In the genomic region with DNA sequence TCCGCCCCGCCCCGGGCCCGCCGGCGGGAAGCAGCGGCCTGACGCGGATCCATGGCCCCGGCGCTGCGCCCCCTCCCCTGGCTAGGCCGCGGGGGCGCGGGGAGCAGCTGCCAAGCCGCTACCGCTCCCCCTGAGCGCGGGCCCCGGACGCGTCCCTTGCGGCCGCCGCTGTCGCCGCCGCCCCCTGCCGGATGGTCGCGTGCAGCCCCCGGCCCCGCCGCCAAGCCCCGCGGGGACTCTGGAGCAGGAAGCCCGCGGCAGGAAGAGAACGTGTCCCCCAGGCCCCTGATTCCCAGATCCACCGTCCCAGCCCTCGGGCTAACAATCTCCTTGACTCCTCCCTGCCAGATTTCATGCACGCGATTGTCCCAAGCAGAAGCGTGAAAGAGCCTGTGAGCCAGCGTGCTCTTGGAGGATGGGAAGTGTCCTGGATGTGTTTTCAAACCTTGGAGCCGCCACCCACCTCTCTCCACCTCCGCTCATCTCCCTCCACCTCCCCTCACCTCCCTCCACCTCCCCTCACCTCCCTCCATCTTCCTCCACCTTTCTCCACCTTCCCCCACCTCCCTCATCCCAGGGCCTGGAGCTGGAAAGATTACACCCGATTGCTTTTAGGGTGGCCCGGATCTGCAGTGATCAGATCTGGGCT, we compare ENCODE assay signal across 1 cellular context.
TF ChIP-seq lines count a peak whose summit lies in the region.

No MANE protein-coding gene starts in this region.

TF ChIP-seq in K562, 482 proteins besides CTCF, POLR2A, EP300 and RAD21 (continued from another document and continues in another):
- TF ChIP-seq, protein P1, sequence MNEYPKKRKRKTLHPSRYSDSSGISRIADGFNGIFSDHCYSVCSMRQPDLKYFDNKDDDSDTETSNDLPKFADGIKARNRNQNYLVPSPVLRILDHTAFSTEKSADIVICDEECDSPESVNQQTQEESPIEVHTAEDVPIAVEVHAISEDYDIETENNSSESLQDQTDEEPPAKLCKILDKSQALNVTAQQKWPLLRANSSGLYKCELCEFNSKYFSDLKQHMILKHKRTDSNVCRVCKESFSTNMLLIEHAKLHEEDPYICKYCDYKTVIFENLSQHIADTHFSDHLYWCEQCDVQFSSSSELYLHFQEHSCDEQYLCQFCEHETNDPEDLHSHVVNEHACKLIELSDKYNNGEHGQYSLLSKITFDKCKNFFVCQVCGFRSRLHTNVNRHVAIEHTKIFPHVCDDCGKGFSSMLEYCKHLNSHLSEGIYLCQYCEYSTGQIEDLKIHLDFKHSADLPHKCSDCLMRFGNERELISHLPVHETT (CRISPR knock-in tag; conservative IDR thresholded peaks at IDR 0.05 in 1 of 2, IDR thresholded peaks at IDR 0.05 in 1 of 2), result 0 out of 4 replicates have a peak, but pooled peaks of 1 of the 2 experiments have one; percentile 22
- 0 out of 2 replicates have a peak, but pooled peaks have one; percentile 48 for TF ChIP-seq ZNF766 (CRISPR knock-in tag; conservative IDR thresholded peaks at IDR 0.05)
- TF ChIP-seq, protein P2, sequence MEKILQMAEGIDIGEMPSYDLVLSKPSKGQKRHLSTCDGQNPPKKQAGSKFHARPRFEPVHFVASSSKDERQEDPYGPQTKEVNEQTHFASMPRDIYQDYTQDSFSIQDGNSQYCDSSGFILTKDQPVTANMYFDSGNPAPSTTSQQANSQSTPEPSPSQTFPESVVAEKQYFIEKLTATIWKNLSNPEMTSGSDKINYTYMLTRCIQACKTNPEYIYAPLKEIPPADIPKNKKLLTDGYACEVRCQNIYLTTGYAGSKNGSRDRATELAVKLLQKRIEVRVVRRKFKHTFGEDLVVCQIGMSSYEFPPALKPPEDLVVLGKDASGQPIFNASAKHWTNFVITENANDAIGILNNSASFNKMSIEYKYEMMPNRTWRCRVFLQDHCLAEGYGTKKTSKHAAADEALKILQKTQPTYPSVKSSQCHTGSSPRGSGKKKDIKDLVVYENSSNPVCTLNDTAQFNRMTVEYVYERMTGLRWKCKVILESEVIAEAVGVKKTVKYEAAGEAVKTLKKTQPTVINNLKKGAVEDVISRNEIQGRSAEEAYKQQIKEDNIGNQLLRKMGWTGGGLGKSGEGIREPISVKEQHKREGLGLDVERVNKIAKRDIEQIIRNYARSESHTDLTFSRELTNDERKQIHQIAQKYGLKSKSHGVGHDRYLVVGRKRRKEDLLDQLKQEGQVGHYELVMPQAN (IDR thresholded peaks at IDR 0.05; ENCODE audit: borderline replicate concordance), result peak; percentile 26; the same call in 1 of the 2 replicates
- no peak for TF ChIP-seq RBM14 (IDR thresholded peaks at IDR 0.05; ENCODE audit: borderline replicate concordance, insufficient read depth, low read depth, low read length)
- TF ChIP-seq RBBP5 (IDR thresholded peaks at IDR 0.05; ENCODE audit: borderline replicate concordance, insufficient read depth, low read length, poor library complexity, severe bottlenecking), result peak; percentile 74
- TF ChIP-seq FOXJ3 (CRISPR knock-in tag; IDR thresholded peaks at IDR 0.05), result no peak
- peak; percentile 61 for TF ChIP-seq ARID1B (IDR thresholded peaks at IDR 0.05)
- TF ChIP-seq ELF4 (CRISPR knock-in tag; IDR thresholded peaks at IDR 0.05), result 0 out of 2 replicates have a peak, but pooled peaks have one; percentile 63
- peak; percentile 83 for TF ChIP-seq EGR1 (conservative IDR thresholded peaks at IDR 0.05)
- TF ChIP-seq, protein P3, sequence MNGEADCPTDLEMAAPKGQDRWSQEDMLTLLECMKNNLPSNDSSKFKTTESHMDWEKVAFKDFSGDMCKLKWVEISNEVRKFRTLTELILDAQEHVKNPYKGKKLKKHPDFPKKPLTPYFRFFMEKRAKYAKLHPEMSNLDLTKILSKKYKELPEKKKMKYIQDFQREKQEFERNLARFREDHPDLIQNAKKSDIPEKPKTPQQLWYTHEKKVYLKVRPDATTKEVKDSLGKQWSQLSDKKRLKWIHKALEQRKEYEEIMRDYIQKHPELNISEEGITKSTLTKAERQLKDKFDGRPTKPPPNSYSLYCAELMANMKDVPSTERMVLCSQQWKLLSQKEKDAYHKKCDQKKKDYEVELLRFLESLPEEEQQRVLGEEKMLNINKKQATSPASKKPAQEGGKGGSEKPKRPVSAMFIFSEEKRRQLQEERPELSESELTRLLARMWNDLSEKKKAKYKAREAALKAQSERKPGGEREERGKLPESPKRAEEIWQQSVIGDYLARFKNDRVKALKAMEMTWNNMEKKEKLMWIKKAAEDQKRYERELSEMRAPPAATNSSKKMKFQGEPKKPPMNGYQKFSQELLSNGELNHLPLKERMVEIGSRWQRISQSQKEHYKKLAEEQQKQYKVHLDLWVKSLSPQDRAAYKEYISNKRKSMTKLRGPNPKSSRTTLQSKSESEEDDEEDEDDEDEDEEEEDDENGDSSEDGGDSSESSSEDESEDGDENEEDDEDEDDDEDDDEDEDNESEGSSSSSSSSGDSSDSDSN (IDR thresholded peaks at IDR 0.05; ENCODE audit: borderline replicate concordance in 1 of 2, low read depth in 2 of 2, low read length in 2 of 2), result peak in 1 of 2 experiments; percentile 78; a peak in 2 of 4 replicates
- peak; percentile 98 for TF ChIP-seq ZBTB7A (IDR thresholded peaks at IDR 0.05; ENCODE audit: borderline replicate concordance, control insufficient read depth, low read depth, low read length)
- 0 out of 2 replicates have a peak, but pooled peaks have one; percentile 50 for TF ChIP-seq MTA1 (IDR thresholded peaks at IDR 0.05; ENCODE audit: borderline replicate concordance)
- TF ChIP-seq, protein P4, sequence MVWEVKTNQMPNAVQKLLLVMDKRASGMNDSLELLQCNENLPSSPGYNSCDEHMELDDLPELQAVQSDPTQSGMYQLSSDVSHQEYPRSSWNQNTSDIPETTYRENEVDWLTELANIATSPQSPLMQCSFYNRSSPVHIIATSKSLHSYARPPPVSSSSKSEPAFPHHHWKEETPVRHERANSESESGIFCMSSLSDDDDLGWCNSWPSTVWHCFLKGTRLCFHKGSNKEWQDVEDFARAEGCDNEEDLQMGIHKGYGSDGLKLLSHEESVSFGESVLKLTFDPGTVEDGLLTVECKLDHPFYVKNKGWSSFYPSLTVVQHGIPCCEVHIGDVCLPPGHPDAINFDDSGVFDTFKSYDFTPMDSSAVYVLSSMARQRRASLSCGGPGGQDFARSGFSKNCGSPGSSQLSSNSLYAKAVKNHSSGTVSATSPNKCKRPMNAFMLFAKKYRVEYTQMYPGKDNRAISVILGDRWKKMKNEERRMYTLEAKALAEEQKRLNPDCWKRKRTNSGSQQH (CRISPR knock-in tag; IDR thresholded peaks at IDR 0.05), result peak; percentile 63; the same call in 1 of the 2 replicates
- TF ChIP-seq FOXA3 (CRISPR knock-in tag; conservative IDR thresholded peaks at IDR 0.05 in 1 of 2, IDR thresholded peaks at IDR 0.05 in 1 of 2), result no peak
- peak; percentile 68 for TF ChIP-seq CC2D1A (IDR thresholded peaks at IDR 0.05)
- TF ChIP-seq, protein P5, sequence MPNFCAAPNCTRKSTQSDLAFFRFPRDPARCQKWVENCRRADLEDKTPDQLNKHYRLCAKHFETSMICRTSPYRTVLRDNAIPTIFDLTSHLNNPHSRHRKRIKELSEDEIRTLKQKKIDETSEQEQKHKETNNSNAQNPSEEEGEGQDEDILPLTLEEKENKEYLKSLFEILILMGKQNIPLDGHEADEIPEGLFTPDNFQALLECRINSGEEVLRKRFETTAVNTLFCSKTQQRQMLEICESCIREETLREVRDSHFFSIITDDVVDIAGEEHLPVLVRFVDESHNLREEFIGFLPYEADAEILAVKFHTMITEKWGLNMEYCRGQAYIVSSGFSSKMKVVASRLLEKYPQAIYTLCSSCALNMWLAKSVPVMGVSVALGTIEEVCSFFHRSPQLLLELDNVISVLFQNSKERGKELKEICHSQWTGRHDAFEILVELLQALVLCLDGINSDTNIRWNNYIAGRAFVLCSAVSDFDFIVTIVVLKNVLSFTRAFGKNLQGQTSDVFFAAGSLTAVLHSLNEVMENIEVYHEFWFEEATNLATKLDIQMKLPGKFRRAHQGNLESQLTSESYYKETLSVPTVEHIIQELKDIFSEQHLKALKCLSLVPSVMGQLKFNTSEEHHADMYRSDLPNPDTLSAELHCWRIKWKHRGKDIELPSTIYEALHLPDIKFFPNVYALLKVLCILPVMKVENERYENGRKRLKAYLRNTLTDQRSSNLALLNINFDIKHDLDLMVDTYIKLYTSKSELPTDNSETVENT (CRISPR knock-in tag; IDR thresholded peaks at IDR 0.05), result no peak
- 0 out of 2 replicates have a peak, but pooled peaks have one; percentile 19 for TF ChIP-seq ZNF589 (CRISPR knock-in tag; IDR thresholded peaks at IDR 0.05; ENCODE audit: low read depth)
- TF ChIP-seq L3MBTL2 (IDR thresholded peaks at IDR 0.05), result 0 out of 2 replicates have a peak, but pooled peaks have one; percentile 3
- peak; percentile 50; the same call in 1 of the 2 replicates for TF ChIP-seq PHF21A (IDR thresholded peaks at IDR 0.05; ENCODE audit: borderline replicate concordance, low read depth)
- TF ChIP-seq, protein P6, sequence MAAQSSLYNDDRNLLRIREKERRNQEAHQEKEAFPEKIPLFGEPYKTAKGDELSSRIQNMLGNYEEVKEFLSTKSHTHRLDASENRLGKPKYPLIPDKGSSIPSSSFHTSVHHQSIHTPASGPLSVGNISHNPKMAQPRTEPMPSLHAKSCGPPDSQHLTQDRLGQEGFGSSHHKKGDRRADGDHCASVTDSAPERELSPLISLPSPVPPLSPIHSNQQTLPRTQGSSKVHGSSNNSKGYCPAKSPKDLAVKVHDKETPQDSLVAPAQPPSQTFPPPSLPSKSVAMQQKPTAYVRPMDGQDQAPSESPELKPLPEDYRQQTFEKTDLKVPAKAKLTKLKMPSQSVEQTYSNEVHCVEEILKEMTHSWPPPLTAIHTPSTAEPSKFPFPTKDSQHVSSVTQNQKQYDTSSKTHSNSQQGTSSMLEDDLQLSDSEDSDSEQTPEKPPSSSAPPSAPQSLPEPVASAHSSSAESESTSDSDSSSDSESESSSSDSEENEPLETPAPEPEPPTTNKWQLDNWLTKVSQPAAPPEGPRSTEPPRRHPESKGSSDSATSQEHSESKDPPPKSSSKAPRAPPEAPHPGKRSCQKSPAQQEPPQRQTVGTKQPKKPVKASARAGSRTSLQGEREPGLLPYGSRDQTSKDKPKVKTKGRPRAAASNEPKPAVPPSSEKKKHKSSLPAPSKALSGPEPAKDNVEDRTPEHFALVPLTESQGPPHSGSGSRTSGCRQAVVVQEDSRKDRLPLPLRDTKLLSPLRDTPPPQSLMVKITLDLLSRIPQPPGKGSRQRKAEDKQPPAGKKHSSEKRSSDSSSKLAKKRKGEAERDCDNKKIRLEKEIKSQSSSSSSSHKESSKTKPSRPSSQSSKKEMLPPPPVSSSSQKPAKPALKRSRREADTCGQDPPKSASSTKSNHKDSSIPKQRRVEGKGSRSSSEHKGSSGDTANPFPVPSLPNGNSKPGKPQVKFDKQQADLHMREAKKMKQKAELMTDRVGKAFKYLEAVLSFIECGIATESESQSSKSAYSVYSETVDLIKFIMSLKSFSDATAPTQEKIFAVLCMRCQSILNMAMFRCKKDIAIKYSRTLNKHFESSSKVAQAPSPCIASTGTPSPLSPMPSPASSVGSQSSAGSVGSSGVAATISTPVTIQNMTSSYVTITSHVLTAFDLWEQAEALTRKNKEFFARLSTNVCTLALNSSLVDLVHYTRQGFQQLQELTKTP (IDR thresholded peaks at IDR 0.05; ENCODE audit: low read depth in 1 of 2, partially characterized antibody in 2 of 2), result peak in 1 of 2 experiments; percentile 54
- peak; percentile 44 for TF ChIP-seq MYC (IDR thresholded peaks at IDR 0.05; ENCODE audit: low read depth, low read length)
- no peak for TF ChIP-seq MYC (CRISPR knock-in tag; IDR thresholded peaks at IDR 0.05; ENCODE audit: borderline replicate concordance, low read depth)
- TF ChIP-seq, protein P7, sequence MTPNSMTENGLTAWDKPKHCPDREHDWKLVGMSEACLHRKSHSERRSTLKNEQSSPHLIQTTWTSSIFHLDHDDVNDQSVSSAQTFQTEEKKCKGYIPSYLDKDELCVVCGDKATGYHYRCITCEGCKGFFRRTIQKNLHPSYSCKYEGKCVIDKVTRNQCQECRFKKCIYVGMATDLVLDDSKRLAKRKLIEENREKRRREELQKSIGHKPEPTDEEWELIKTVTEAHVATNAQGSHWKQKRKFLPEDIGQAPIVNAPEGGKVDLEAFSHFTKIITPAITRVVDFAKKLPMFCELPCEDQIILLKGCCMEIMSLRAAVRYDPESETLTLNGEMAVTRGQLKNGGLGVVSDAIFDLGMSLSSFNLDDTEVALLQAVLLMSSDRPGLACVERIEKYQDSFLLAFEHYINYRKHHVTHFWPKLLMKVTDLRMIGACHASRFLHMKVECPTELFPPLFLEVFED (CRISPR knock-in tag; conservative IDR thresholded peaks at IDR 0.05), result peak; percentile 93
- 0 out of 2 replicates have a peak, but pooled peaks have one; percentile 46 for TF ChIP-seq HLTF (IDR thresholded peaks at IDR 0.05)
- peak; percentile 72 for TF ChIP-seq KDM5B (IDR thresholded peaks at IDR 0.05; ENCODE audit: insufficient replicate concordance, low read depth, low read length)
- TF ChIP-seq, protein P8, sequence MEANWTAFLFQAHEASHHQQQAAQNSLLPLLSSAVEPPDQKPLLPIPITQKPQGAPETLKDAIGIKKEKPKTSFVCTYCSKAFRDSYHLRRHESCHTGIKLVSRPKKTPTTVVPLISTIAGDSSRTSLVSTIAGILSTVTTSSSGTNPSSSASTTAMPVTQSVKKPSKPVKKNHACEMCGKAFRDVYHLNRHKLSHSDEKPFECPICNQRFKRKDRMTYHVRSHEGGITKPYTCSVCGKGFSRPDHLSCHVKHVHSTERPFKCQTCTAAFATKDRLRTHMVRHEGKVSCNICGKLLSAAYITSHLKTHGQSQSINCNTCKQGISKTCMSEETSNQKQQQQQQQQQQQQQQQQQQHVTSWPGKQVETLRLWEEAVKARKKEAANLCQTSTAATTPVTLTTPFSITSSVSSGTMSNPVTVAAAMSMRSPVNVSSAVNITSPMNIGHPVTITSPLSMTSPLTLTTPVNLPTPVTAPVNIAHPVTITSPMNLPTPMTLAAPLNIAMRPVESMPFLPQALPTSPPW (CRISPR knock-in tag; IDR thresholded peaks at IDR 0.05), result peak; percentile 70
- TF ChIP-seq, protein P9, sequence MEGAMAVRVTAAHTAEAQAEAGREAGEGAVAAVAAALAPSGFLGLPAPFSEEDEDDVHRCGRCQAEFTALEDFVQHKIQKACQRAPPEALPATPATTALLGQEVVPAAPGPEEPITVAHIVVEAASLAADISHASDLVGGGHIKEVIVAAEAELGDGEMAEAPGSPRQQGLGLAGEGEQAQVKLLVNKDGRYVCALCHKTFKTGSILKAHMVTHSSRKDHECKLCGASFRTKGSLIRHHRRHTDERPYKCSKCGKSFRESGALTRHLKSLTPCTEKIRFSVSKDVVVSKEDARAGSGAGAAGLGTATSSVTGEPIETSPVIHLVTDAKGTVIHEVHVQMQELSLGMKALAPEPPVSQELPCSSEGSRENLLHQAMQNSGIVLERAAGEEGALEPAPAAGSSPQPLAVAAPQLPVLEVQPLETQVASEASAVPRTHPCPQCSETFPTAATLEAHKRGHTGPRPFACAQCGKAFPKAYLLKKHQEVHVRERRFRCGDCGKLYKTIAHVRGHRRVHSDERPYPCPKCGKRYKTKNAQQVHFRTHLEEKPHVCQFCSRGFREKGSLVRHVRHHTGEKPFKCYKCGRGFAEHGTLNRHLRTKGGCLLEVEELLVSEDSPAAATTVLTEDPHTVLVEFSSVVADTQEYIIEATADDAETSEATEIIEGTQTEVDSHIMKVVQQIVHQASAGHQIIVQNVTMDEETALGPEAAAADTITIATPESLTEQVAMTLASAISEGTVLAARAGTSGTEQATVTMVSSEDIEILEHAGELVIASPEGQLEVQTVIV (CRISPR knock-in tag; IDR thresholded peaks at IDR 0.05; ENCODE audit: borderline replicate concordance), result no peak
- TF ChIP-seq GATAD2A (IDR thresholded peaks at IDR 0.05), result 0 out of 2 replicates have a peak, but pooled peaks have one; percentile 24
- TF ChIP-seq, protein P10, sequence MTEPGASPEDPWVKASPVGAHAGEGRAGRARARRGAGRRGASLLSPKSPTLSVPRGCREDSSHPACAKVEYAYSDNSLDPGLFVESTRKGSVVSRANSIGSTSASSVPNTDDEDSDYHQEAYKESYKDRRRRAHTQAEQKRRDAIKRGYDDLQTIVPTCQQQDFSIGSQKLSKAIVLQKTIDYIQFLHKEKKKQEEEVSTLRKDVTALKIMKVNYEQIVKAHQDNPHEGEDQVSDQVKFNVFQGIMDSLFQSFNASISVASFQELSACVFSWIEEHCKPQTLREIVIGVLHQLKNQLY (CRISPR knock-in tag; conservative IDR thresholded peaks at IDR 0.05), result 0 out of 4 replicates have a peak, but pooled peaks of 1 of the 2 experiments have one; percentile 60
- peak; percentile 74 for TF ChIP-seq CXXC5 (CRISPR knock-in tag; IDR thresholded peaks at IDR 0.05)
